In the genomic region with DNA sequence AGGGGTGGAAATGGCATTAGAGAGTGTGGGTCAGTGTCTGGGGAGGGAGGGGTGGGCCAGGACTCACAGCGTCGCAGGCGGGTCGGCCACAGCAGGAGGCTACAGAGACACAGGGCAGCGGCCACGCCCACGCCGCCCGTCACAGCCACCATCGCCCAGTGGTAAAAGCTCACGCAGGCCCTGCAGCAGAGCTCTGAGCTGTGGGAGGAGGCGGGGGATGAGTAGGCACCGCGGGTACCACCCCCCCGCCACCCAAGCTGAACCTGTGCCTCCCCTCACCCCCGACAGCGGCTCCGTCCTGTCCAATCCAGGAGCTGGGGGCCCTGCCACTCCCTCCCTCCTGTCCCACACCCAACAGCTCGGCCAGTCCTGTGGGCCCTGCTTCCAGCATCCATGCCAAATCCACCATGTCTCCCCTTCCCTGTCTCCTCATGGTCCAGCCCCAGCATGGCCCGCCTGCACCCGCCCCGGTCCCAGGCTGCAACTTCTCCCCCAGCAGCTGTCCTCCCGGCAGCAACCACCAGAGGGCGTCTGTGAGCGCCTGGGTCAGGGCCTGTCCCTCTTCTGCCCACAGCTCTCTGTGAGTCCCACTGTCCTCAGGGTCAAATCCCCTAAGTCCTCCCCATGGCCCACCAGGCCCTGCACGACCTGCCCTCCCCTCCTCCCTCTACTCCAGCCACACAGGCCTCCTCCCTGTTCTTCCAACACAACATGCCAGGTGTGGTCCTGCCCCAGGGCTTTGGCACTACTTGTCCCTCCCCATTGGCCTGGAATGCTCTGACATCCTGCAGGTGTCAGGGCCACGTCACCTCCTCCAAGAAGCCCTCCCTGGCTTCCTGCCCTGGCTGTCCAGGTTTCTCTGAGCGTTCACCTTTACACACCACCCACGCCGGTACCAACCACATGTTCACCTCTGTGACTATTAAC, we compare ENCODE assay signal across 8 cellular contexts. TPM values are rescaled to one million over a fixed set of nuclear protein-coding genes. Genes with fewer than 3 reads are reported as not detected.
DNase-seq lines count a peak whose midpoint lies in the region; ATAC-seq and TF ChIP-seq lines count a peak whose summit lies in the region.

No MANE protein-coding gene starts in this region.

- ATAC-seq in HCT116 (peak; percentile 86), upper lobe of right lung (peak; percentile 81), GM21619 (IDR thresholded peaks at IDR 0.05; ENCODE audit: unreplicated experiment) (no peak)

- RAD21 ChIA-PET in HCT116 (lab: Charles Lee; ENCODE audit: low non-redundant PET in 1 of 2, low total read pairs in 2 of 2, uncharacterized antibody in 2 of 2, unreplicated experiment in 2 of 2): interaction anchor here in 1 of 2 experiments (1.0 kb wide), 1 partner anchor 29 kb away, joined by 5 read pairs; no protein-coding TSS in a partner anchor

- CTCF ChIA-PET in HCT116 (lab: Charles Lee): interaction anchor here (0.7 to 2.0 kb wide), 8 partner anchors 13 to 60 kb away, joined by 3 to 11 read pairs (median 4); a partner anchor contains a TSS

- no peaks in the 10 kb centered on the region for H3K9me3 ChIP-seq in HCT116 (ENCODE audit: control insufficient read depth in 1 of 2, insufficient read depth in 1 of 2, low read depth in 1 of 2, low read length in 2 of 2)
- no peaks in the 10 kb centered on the region for H3K9me3 ChIP-seq in upper lobe of right lung

- no peaks in the 10 kb centered on the region for H3K9me2 ChIP-seq in HCT116 (ENCODE audit: insufficient read depth)

- 0 out of 2 replicates have a peak overlapping the region, but pooled peaks have one; percentile 1 for H3K4me2 ChIP-seq in HCT116 (ENCODE audit: low read length)

- H3K9ac ChIP-seq in HCT116 (ENCODE audit: low read length): 0 out of 2 replicates have a peak overlapping the region, but pooled peaks have one; percentile 8

- H3K27ac Mint-ChIP-seq in activated naive CD4-positive, alpha-beta T cell treated with anti-CD3 and anti-CD28 coated beads, Interleukin-2, amount 50 U/mL, for 24 hours: peak overlapping the region; percentile 51

- TF ChIP-seq CTCF in AG10803 (conservative IDR thresholded peaks at IDR 0.05; ENCODE audit: low read length) (peak; percentile 89), HCT116 (IDR thresholded peaks at IDR 0.05 in 2 of 3, conservative IDR thresholded peaks at IDR 0.05 in 1 of 3; ENCODE audit: borderline replicate concordance in 1 of 3, insufficient read depth in 1 of 3, low read depth in 2 of 3, low read length in 2 of 3) (peak; percentile 78 to 98 (median 91)), upper lobe of right lung (IDR thresholded peaks at IDR 0.05) (peak; percentile 95)

- POLR2A ChIA-PET in HCT116 (lab: Charles Lee): interaction anchor here (0.6 to 0.9 kb wide), 2 partner anchors 8 to 1098 kb away, joined by 3 read pairs; no protein-coding TSS in a partner anchor

- peaks cover 4% of the 10 kb centered on the region for H3K36me3 Mint-ChIP-seq in activated naive CD4-positive, alpha-beta T cell treated with anti-CD3 and anti-CD28 coated beads, Interleukin-2, amount 50 U/mL, for 24 hours

- no peaks in the 10 kb centered on the region for H3K27me3 ChIP-seq in HCT116 (ENCODE audit: insufficient read depth, low read length)
- no peaks in the 10 kb centered on the region for H3K27me3 ChIP-seq in upper lobe of right lung

- H3K27me3 Mint-ChIP-seq in activated naive CD4-positive, alpha-beta T cell treated with anti-CD3 and anti-CD28 coated beads, Interleukin-2, amount 50 U/mL, for 24 hours: no peaks in the 10 kb centered on the region

- H3K4me3 ChIP-seq in AG10803 (ENCODE audit: low read length): no peak overlapping the region
- H3K4me3 ChIP-seq in HCT116 (replicated peaks in 1 of 2; ENCODE audit: low read depth in 1 of 2, low read length in 2 of 2): no peak overlapping the region
- H3K4me3 ChIP-seq in upper lobe of right lung: no peak overlapping the region

- peak; percentile 82 for TF ChIP-seq RAD21 in HCT116 (IDR thresholded peaks at IDR 0.05; ENCODE audit: low read depth)

- intact Hi-C loops in HCT116 (cut with micrococcal nuclease) (loop anchor here (1.0 to 5.0 kb wide), 2 partner anchors 30 to 82 kb away; a partner anchor contains a TSS), head of caudate nucleus (cut with DNase I) (loop anchor here (5.0 kb wide), 1 partner anchor 72 kb away; no protein-coding TSS in a partner anchor), posterior cingulate gyrus (cut with DNase I) (loop anchor here (1.0 kb wide), 1 partner anchor 73 kb away; no protein-coding TSS in a partner anchor), upper lobe of right lung (cut with DNase I) (loop anchor here (10.0 kb wide), 1 partner anchor 70 kb away; no protein-coding TSS in a partner anchor)

- no TSS peak for BruUV-seq in HCT116 (replicated peaks; lab: Mats Ljungman, UMichigan)

- H3K36me3 ChIP-seq in HCT116 (ENCODE audit: control insufficient read depth in 1 of 2, insufficient read depth in 2 of 2, low read length in 2 of 2) (peaks cover 11 to 17% of the 10 kb centered on the region in 2 experiments), upper lobe of right lung (peaks cover 6% of the 10 kb centered on the region)

- H3K27ac ChIP-seq in HCT116 (ENCODE audit: low read depth, low read length) (peak overlapping the region; percentile 24; the same call in 1 of the 2 replicates), upper lobe of right lung (no peak overlapping the region)

- H4K20me1 ChIP-seq in HCT116 (ENCODE audit: insufficient read depth): peaks cover 5% of the 10 kb centered on the region; the same call in 1 of the 2 replicates

- no peak for TF ChIP-seq POLR2A in HCT116 (IDR thresholded peaks at IDR 0.05; ENCODE audit: borderline replicate concordance, extremely low read depth, insufficient read depth, insufficient read length)

- peaks cover 11% of the 10 kb centered on the region for H3K4me1 Mint-ChIP-seq in activated naive CD4-positive, alpha-beta T cell treated with anti-CD3 and anti-CD28 coated beads, Interleukin-2, amount 50 U/mL, for 24 hours

- peaks cover 18% of the 10 kb centered on the region; the same call in 1 of the 2 replicates for H3K79me2 ChIP-seq in HCT116 (ENCODE audit: insufficient read depth, low read length)

- H2AFZ ChIP-seq in HCT116 (ENCODE audit: low read depth, low read length, poor library complexity, severe bottlenecking): no peak overlapping the region

- no peaks in the 10 kb centered on the region for H3K9me3 Mint-ChIP-seq in activated naive CD4-positive, alpha-beta T cell treated with anti-CD3 and anti-CD28 coated beads, Interleukin-2, amount 50 U/mL, for 24 hours

- peak; percentile 42 for DNase-seq in AG10803 (ENCODE audit: low read depth)
- no peak for DNase-seq in HCT116 (ENCODE audit: low read depth, low spot score)
- DNase-seq in SKM-1 (lab: John Stamatoyannopoulos, UW; ENCODE audit: unreplicated experiment): peak; percentile 45
- peak; percentile 65 to 97 (median 88) for DNase-seq in head of caudate nucleus
- peak; percentile 73 to 98 (median 89) for DNase-seq in posterior cingulate gyrus
- peak; percentile 87 for DNase-seq in upper lobe of right lung

- no peak overlapping the region for H3K4me3 Mint-ChIP-seq in activated naive CD4-positive, alpha-beta T cell treated with anti-CD3 and anti-CD28 coated beads, Interleukin-2, amount 50 U/mL, for 24 hours

- H3K4me1 ChIP-seq in HCT116 (ENCODE audit: control insufficient read depth in 1 of 2, insufficient read depth in 2 of 2, low read length in 2 of 2): peaks cover 0 to 11% of the 10 kb centered on the region in 2 experiments; a peak in 2 of 4 replicates
- no peaks in the 10 kb centered on the region for H3K4me1 ChIP-seq in upper lobe of right lung

TF ChIP-seq in HCT116, 20 proteins besides CTCF, POLR2A, EP300 and RAD21:
- TF ChIP-seq CBX3 (IDR thresholded peaks at IDR 0.05; ENCODE audit: low read depth): 0 out of 2 replicates have a peak, but pooled peaks have one; percentile 12
- TF ChIP-seq SRF (IDR thresholded peaks at IDR 0.05; ENCODE audit: low read depth): no peak

RNA-seq across cellular contexts. Expression of a gene that starts 6.0 kb away (rescaled TPM):
- total RNA-seq in HCT116 (2021; ENCODE audit: unreplicated experiment) (1.2 TPM), upper lobe of right lung (3.2 TPM)
- polyA plus RNA-seq in HCT116 (2012): 1.1 and 1.9 TPM in 2 replicates

RNA-seq across cellular contexts. Expression of a gene that starts 12.4 kb away (rescaled TPM):
- total RNA-seq in HCT116 (2021; ENCODE audit: unreplicated experiment) (131 TPM), upper lobe of right lung (95.9 TPM)
- 125 and 134 TPM in 2 replicates for polyA plus RNA-seq in HCT116 (2012)

RNA-seq across cellular contexts. Expression of a gene that starts 27.7 kb away (rescaled TPM):
- total RNA-seq in HCT116 (2021; ENCODE audit: unreplicated experiment) (186 TPM), upper lobe of right lung (60.0 TPM)
- polyA plus RNA-seq in HCT116 (2012): 158 and 174 TPM in 2 replicates

RNA-seq across cellular contexts. Expression of a gene that starts 38.9 kb away (rescaled TPM):
- 60.3 TPM for total RNA-seq in HCT116 (2021; ENCODE audit: unreplicated experiment)
- 64.5 and 76.2 TPM in 2 replicates for polyA plus RNA-seq in HCT116 (2012)
- 30.8 TPM for total RNA-seq in upper lobe of right lung

RNA-seq across cellular contexts. Expression of a gene that starts 40.3 kb away (rescaled TPM):
- not detected for total RNA-seq in HCT116 (2021; ENCODE audit: unreplicated experiment)
- polyA plus RNA-seq in HCT116 (2012): not detected in 2 replicates
- 6.5 TPM for total RNA-seq in upper lobe of right lung
